In the genomic region with DNA sequence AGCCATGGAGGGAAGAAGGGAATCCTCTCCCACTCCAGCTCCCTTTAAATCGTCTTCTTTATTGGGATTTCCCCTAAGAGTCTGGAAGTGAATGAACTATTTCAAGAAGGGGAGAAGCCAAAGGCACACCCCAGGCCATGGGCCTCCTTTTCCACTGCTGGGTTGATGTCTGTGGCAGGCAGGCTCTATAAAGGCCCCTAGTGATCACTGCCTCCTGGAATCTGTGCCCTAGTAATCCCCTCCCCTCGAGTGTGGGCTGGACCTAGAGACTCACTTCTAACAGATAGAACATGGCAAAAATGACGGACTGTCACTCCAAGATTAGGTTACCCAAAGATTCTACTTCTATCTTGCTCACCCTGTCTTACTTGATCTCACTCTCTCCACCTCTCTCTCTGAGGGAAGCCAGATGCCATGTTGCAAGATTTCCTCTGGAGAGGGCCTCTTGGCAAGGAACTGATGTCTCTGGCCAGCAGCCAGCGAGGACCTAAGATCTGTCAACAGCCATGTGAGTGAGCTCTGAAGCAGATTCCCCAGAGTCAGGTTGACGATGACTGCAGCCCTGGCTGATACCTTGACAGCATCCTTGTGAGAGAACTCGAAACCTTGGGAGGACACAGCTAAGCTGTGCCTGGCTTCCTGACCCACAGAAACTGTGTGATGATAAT, we compare ENCODE assay signal across 2 cellular contexts.
TF ChIP-seq lines count a peak whose summit lies in the region.

No MANE protein-coding gene starts in this region.

TF ChIP-seq in SK-N-SH treated with all-trans-retinoic acid at 6 μM for 48 hours, 23 proteins besides CTCF, POLR2A, EP300 and RAD21:
- TF ChIP-seq TOX (CRISPR knock-in tag; IDR thresholded peaks at IDR 0.05; ENCODE audit: borderline replicate concordance) (no peak), ISL1 (CRISPR knock-in tag; IDR thresholded peaks at IDR 0.05) (peak; percentile 65)

TF ChIP-seq in SK-N-SH, 30 proteins besides CTCF, POLR2A, EP300 and RAD21:
- TF ChIP-seq TAF1 (IDR thresholded peaks at IDR 0.05; ENCODE audit: borderline replicate concordance, low read depth, low read length) (no peak), NFIC (IDR thresholded peaks at IDR 0.05; ENCODE audit: borderline replicate concordance) (no peak), GABPA (IDR thresholded peaks at IDR 0.05; ENCODE audit: low read depth) (no peak)
